30 cellular contexts compared by ENCODE assay signal in the genomic region with DNA sequence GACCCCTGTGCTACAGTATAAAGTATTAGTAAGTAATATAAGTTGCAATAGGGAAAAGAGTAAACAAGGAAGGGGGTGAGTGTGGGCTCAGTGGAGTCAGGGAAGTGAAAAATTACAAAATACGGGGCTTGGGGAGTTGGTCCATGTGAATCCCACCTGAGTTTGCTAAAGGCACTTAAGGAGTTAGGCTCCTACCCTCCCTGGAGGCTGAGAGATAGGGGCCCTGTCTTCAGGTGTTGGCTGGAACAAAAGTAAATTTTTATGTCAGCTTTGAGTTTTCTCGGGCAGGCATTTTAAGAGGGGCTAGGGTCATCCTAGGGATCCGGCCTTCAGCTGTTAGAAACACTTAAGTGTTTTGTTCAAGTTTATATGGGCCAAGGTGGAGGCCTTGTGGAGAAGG.
"Had no signal": no experiment of that assay in that cellular context is flagged by ENCODE, and none has a peak within 500 bp of the region (broad histone marks: within the 10 kb centered on the region; RNA-seq: fewer than 3 reads in every experiment).

No MANE protein-coding gene starts in this region.

- H3K27me3 ChIP-seq: body of pancreas, dorsolateral prefrontal cortex, esophagus muscularis mucosa, foreskin keratinocyte, gastrocnemius medialis, heart left ventricle had no signal

- H3K4me1 ChIP-seq: body of pancreas, foreskin keratinocyte, gastrocnemius medialis had no signal

- H3K9me3 Mint-ChIP-seq: activated CD8-positive, alpha-beta T cell treated with anti-CD3 and anti-CD28 coated beads for 36 hours; activated T-cell treated with anti-CD3 and anti-CD28 coated beads, Interleukin-2, amount 50 U/mL, for 4 hours; activated T-helper 17 cell treated with anti-CD3 and anti-CD28 coated beads, Interleukin-2, amount 50 U/mL, for 72 hours; central memory CD8-positive, alpha-beta T cell; dendritic cell treated with granulocyte-macrophage colony-stimulating factor and Interleukin-4, amounts not matched to agents 40 ng/mL and 50 ng/mL, for 4 days; endodermal cell had no signal

- H3K27ac ChIP-seq: body of pancreas, coronary artery, dorsolateral prefrontal cortex, esophagus muscularis mucosa, foreskin keratinocyte, gastrocnemius medialis, heart left ventricle had no signal

- H3K9me3 ChIP-seq: body of pancreas, esophagus muscularis mucosa, gastrocnemius medialis, heart left ventricle had no signal

- ATAC-seq: activated CD8-positive, alpha-beta T cell treated with anti-CD3 and anti-CD28 coated beads for 36 hours; activated T-cell treated with anti-CD3 and anti-CD28 coated beads, Interleukin-2, amount 50 U/mL, for 4 hours; activated T-helper 17 cell treated with anti-CD3 and anti-CD28 coated beads, Interleukin-2, amount 50 U/mL, for 72 hours; body of pancreas; foreskin keratinocyte; gastrocnemius medialis had no signal

- H3K4me1 Mint-ChIP-seq: activated T-helper 17 cell treated with anti-CD3 and anti-CD28 coated beads, Interleukin-2, amount 50 U/mL, for 72 hours; central memory CD8-positive, alpha-beta T cell had no signal

- H3K27ac Mint-ChIP-seq: activated CD8-positive, alpha-beta T cell treated with anti-CD3 and anti-CD28 coated beads for 36 hours; activated naive CD8-positive, alpha-beta T cell; activated T-helper 17 cell treated with anti-CD3 and anti-CD28 coated beads, Interleukin-2, amount 50 U/mL, for 72 hours; dendritic cell treated with granulocyte-macrophage colony-stimulating factor and Interleukin-4, amounts not matched to agents 40 ng/mL and 50 ng/mL, for 4 days; endodermal cell had no signal

- H3K36me3 ChIP-seq: esophagus muscularis mucosa, gastrocnemius medialis had no signal

- H3K27me3 Mint-ChIP-seq: activated CD8-positive, alpha-beta T cell treated with anti-CD3 and anti-CD28 coated beads for 36 hours; activated naive CD8-positive, alpha-beta T cell; activated T-helper 17 cell treated with anti-CD3 and anti-CD28 coated beads, Interleukin-2, amount 50 U/mL, for 72 hours; central memory CD8-positive, alpha-beta T cell had no signal

- H3K4me3 Mint-ChIP-seq: activated CD8-positive, alpha-beta T cell treated with anti-CD3 and anti-CD28 coated beads for 36 hours; activated naive CD8-positive, alpha-beta T cell; activated T-cell treated with anti-CD3 and anti-CD28 coated beads, Interleukin-2, amount 50 U/mL, for 4 hours; activated T-helper 17 cell treated with anti-CD3 and anti-CD28 coated beads, Interleukin-2, amount 50 U/mL, for 72 hours; central memory CD8-positive, alpha-beta T cell; dendritic cell treated with granulocyte-macrophage colony-stimulating factor and Interleukin-4, amounts not matched to agents 40 ng/mL and 50 ng/mL, for 4 days; endodermal cell had no signal

- DNase-seq: activated CD4-positive, alpha-beta T cell treated with anti-CD3 and anti-CD28 coated beads for 1 hour; activated CD4-positive, alpha-beta T cell treated with anti-CD3 and anti-CD28 coated beads for 4 hours; activated CD4-positive, alpha-beta T cell treated with anti-CD3 and anti-CD28 coated beads, Interleukin-2, amount 50 U/mL, for 1 hour; activated CD4-positive, alpha-beta T cell treated with anti-CD3 and anti-CD28 coated beads, Interleukin-2, amount 50 U/mL, for 48 hours; activated CD8-positive, alpha-beta memory T cell treated with anti-CD3 and anti-CD28 coated beads for 24 hours; activated CD8-positive, alpha-beta T cell treated with anti-CD3 and anti-CD28 coated beads for 36 hours; activated effector memory CD4-positive, alpha-beta T cell treated with Interleukin-2 at 50 U/mL for 16 hours; activated gamma-delta T cell treated with Interleukin-2 at 50 U/mL for 16 hours; activated naive CD4-positive, alpha-beta T cell treated with anti-CD3 and anti-CD28 coated beads, Interleukin-2, amount 50 U/mL, for 16 hours; activated naive CD4-positive, alpha-beta T cell treated with Interleukin-2 at 50 U/mL for 16 hours; activated T-cell treated with anti-CD3 and anti-CD28 coated beads, Interleukin-2, amount 50 U/mL, for 4 hours; amniotic stem cell; aorta; body of pancreas; dorsolateral prefrontal cortex; effector memory CD4-positive, alpha-beta T cell; endodermal cell; erythroblast; foreskin keratinocyte; gastrocnemius medialis; glutamatergic neuron; heart left ventricle; hypothalamus; T-helper 2 cell had no signal

- H3K4me3 ChIP-seq: body of pancreas, coronary artery, dorsolateral prefrontal cortex, esophagus muscularis mucosa, gastrocnemius medialis, heart left ventricle had no signal
